Comparison of ENCODE assay signal across 16 cellular contexts in genomic region chr2:177547122-177547521, GRCh38.
A peak's percentile ranks its signal among the peaks of the same experiment; 100 is the strongest.
DNase-seq lines count a peak whose midpoint lies in the region; ATAC-seq and TF ChIP-seq lines count a peak whose summit lies in the region.
"Had no signal": no experiment of that assay in that cellular context is flagged by ENCODE, and none has a peak within 500 bp of the region (broad histone marks: within the 10 kb centered on the region; RNA-seq: fewer than 3 reads in every experiment).

No MANE protein-coding gene starts in this region.

- TF ChIP-seq POLR2A in esophagus muscularis mucosa (IDR thresholded peaks at IDR 0.05; ENCODE audit: low read depth) (no peak), transverse colon (IDR thresholded peaks at IDR 0.05) (no peak)

- H3K9me3 Mint-ChIP-seq in nephron = peaks cover 12% of the 10 kb centered on the region

- peaks cover 5 to 12% (median 10%) of the 10 kb centered on the region in 4 donors for H3K4me1 ChIP-seq in esophagus muscularis mucosa
- H3K4me1 ChIP-seq in transverse colon = peaks cover 0 to 4% (median 3%) of the 10 kb centered on the region in 4 donors

- TF ChIP-seq CTCF in nephron (IDR thresholded peaks at IDR 0.05; ENCODE audit: unreplicated experiment in 3 of 3) (no peak), esophagus muscularis mucosa (IDR thresholded peaks at IDR 0.05) (no peak), transverse colon (IDR thresholded peaks at IDR 0.05) (no peak)

- H3K9me3 ChIP-seq in esophagus muscularis mucosa (no peaks in the 10 kb centered on the region), transverse colon (no peaks in the 10 kb centered on the region)
- H3K9me3 ChIP-seq: tibial nerve had no signal

- in situ Hi-C loops in transverse colon (cut with MboI; ENCODE audit: low pct_ligation_motif_present in 1 of 4, low pct_unique_long_range_greater_than_20kb in 1 of 4, low sequenced_read_pairs in 3 of 4) = no loop called here

- peak overlapping the region in 2 of 3 experiments; percentile 35 to 78 for H3K27ac Mint-ChIP-seq in nephron
- H3K27ac Mint-ChIP-seq: activated naive CD8-positive, alpha-beta T cell; endodermal cell; nephron progenitor cell; WTC11 had no signal

- no peaks in the 10 kb centered on the region for H3K27me3 Mint-ChIP-seq in nephron (ENCODE audit: low read depth)
- H3K27me3 Mint-ChIP-seq: activated naive CD8-positive, alpha-beta T cell had no signal

- intact Hi-C loops in esophagus muscularis mucosa (cut with DNase I) (no loop called here), transverse colon (cut with DNase I; ENCODE audit: low total_unique reads) (no loop called here)

- DNase-seq in NCI-H2227 (lab: John Stamatoyannopoulos, UW; ENCODE audit: unreplicated experiment) = no peak
- DNase-seq in esophagus muscularis mucosa (ENCODE audit: extremely low spot score) = no peak
- no peak for DNase-seq in NCI-H446 (lab: John Stamatoyannopoulos, UW)
- no peak for DNase-seq in transverse colon
- DNase-seq: DMS53, endodermal cell, nephron progenitor cell, PC-3 had no signal

- H3K4me3 Mint-ChIP-seq in nephron = no peak overlapping the region
- H3K4me3 Mint-ChIP-seq: activated naive CD8-positive, alpha-beta T cell; endodermal cell; nephron progenitor cell; WTC11 had no signal

- peaks cover 19% of the 10 kb centered on the region for H3K36me3 Mint-ChIP-seq in nephron (ENCODE audit: low read depth)
- H3K36me3 Mint-ChIP-seq: activated naive CD8-positive, alpha-beta T cell had no signal

- H3K4me3 ChIP-seq in esophagus muscularis mucosa (no peak overlapping the region), transverse colon (no peak overlapping the region)
- H3K4me3 ChIP-seq: tibial nerve had no signal

- H3K27ac ChIP-seq in esophagus muscularis mucosa (replicated peaks in 1 of 4) (no peak overlapping the region), transverse colon (no peak overlapping the region)
- H3K27ac ChIP-seq: tibial nerve had no signal

- H3K4me1 Mint-ChIP-seq in nephron = peaks cover 42% of the 10 kb centered on the region
- H3K4me1 Mint-ChIP-seq: WTC11 had no signal

- H3K27me3 ChIP-seq in esophagus muscularis mucosa = no peaks in the 10 kb centered on the region
- H3K27me3 ChIP-seq in transverse colon = no peaks in the 10 kb centered on the region
- H3K27me3 ChIP-seq: tibial nerve had no signal

- TF ChIP-seq EP300 in esophagus muscularis mucosa (IDR thresholded peaks at IDR 0.05) = no peak
- TF ChIP-seq EP300 in transverse colon (IDR thresholded peaks at IDR 0.05; ENCODE audit: low read depth) = no peak

- H3K36me3 ChIP-seq in esophagus muscularis mucosa (no peaks in the 10 kb centered on the region), transverse colon (no peaks in the 10 kb centered on the region)
- H3K36me3 ChIP-seq: tibial nerve had no signal

- ATAC-seq in GM18907 (IDR thresholded peaks at IDR 0.05; ENCODE audit: unreplicated experiment) (peak; percentile 94), GM21526 (IDR thresholded peaks at IDR 0.05; ENCODE audit: low FRiP score, unreplicated experiment) (peak; percentile 95), HG03103 (IDR thresholded peaks at IDR 0.05; ENCODE audit: low read depth, unreplicated experiment) (peak; percentile 84)
- ATAC-seq: HCT116, PC-3, WTC11 had no signal
